8 cellular contexts compared by ENCODE assay signal in genomic region chr5:151094054-151094858, GRCh38. TPM values are rescaled to one million over a fixed set of nuclear protein-coding genes. Genes with fewer than 3 reads are reported as not detected.
DNase-seq lines count a peak whose midpoint lies in the region; ATAC-seq and TF ChIP-seq lines count a peak whose summit lies in the region.

No MANE protein-coding gene starts in this region.

- H3K9me3 ChIP-seq in hepatocyte (ENCODE audit: low read depth) = no peaks in the 10 kb centered on the region

- H3K27me3 ChIP-seq in hepatocyte = no peaks in the 10 kb centered on the region

- H4K20me1 ChIP-seq in hepatocyte (ENCODE audit: insufficient read depth, poor library complexity, severe bottlenecking) = no peaks in the 10 kb centered on the region

- H2AFZ ChIP-seq in hepatocyte = no peak overlapping the region

- H3K36me3 ChIP-seq in hepatocyte (replicated peaks; ENCODE audit: insufficient read depth, low read depth) = no peaks in the 10 kb centered on the region

- H3K4me2 ChIP-seq in hepatocyte = peak overlapping the region; percentile 5

- no peak for TF ChIP-seq CTCF in hepatocyte (IDR thresholded peaks at IDR 0.05; ENCODE audit: poor library complexity)

- ATAC-seq in GM21381 (IDR thresholded peaks at IDR 0.05; ENCODE audit: unreplicated experiment) = peak; percentile 64

- WGBS in hepatocyte (ENCODE audit: low lambda C conversion rate, missing lambda C conversion rate) = 75% methylated on average over 12 of the region's 12 CpGs

- peak overlapping the region; percentile 94 for H3K27ac ChIP-seq in hepatocyte

- no peak overlapping the region for H3K4me3 ChIP-seq in hepatocyte

- DNase-seq in Daoy (ENCODE audit: low read depth) (peak; percentile 84), HT1080 (ENCODE audit: low read depth) (peak; percentile 58), hepatocyte (ENCODE audit: low spot score) (peak; percentile 50), NCI-H2227 treated with DMSO at 0.1 percent for 48 hours (lab: John Stamatoyannopoulos, UW) (no peak), NCI-H526 treated with DMSO at 0.1 percent for 48 hours (lab: John Stamatoyannopoulos, UW) (no peak)
- DNase-seq in activated T-cell treated with anti-CD3 and anti-CD28 coated beads, Interleukin-2, amount 50 U/mL, for 1 hour = peak; percentile 48
- DNase-seq in stimulated activated CD8-positive, alpha-beta memory T cell treated with anti-CD3 and anti-CD28 coated beads, Interleukin-4, amount 100 ng/mL, for 48 hours = peak; percentile 82

- H3K9me2 ChIP-seq in hepatocyte (replicated peaks; ENCODE audit: insufficient read depth) = no peaks in the 10 kb centered on the region

- H3K4me1 ChIP-seq in hepatocyte (ENCODE audit: insufficient read depth) = peaks cover 34% of the 10 kb centered on the region

- no peaks in the 10 kb centered on the region for H3K79me2 ChIP-seq in hepatocyte

RNA-seq across cellular contexts. Expression of gene TNIP1, which starts 13.4 kb away (rescaled TPM):
- 239 TPM in 2 replicates for total RNA-seq in Daoy (2014; rRNA removed; shearing (Covaris generic))
- 72.9 and 83.0 TPM in 2 replicates for total RNA-seq in HT1080 (2014; rRNA removed; shearing (Covaris generic))
- polyA plus RNA-seq in HT1080 (2015; cell fraction: cytosol; rRNA removed) = 97.4 and 109 TPM in 2 replicates
- polyA plus RNA-seq in HT1080 (2015; cell fraction: nucleus; rRNA removed) = 63.0 and 65.9 TPM in 2 replicates
- 54.3 and 64.6 TPM in 2 replicates for total RNA-seq in hepatocyte
- polyA plus RNA-seq in hepatocyte = 48.0 and 57.0 TPM in 2 replicates

Comparison
In these comparisons a context has a peak if more than half of its experiments do, and no peak if none do; other contexts are left out.
1. DNase-seq: peak in Daoy (single experiment), HT1080 (single experiment), activated T-cell treated with anti-CD3 and anti-CD28 coated beads, Interleukin-2, amount 50 U/mL, for 1 hour (single experiment), hepatocyte (single experiment) and stimulated activated CD8-positive, alpha-beta memory T cell treated with anti-CD3 and anti-CD28 coated beads, Interleukin-4, amount 100 ng/mL, for 48 hours (single experiment); none in NCI-H2227 treated with DMSO at 0.1 percent for 48 hours (single experiment) and NCI-H526 treated with DMSO at 0.1 percent for 48 hours (single experiment).